In genomic region chr21:20822559-20823133, GRCh38 we compare ENCODE assay signal across 20 cellular contexts.
DNase-seq lines count a peak whose midpoint lies in the region; ATAC-seq lines count a peak whose summit lies in the region.
"Had no signal": no experiment of that assay in that cellular context is flagged by ENCODE, and none has a peak within 500 bp of the region (broad histone marks: within the 10 kb centered on the region; RNA-seq: fewer than 3 reads in every experiment).

No MANE protein-coding gene starts in this region.

- H3K4me3 ChIP-seq in HUES64 (ENCODE audit: low read length) = no peak overlapping the region
- no peak overlapping the region for H3K4me3 ChIP-seq in ectodermal cell (ENCODE audit: insufficient read depth, low read depth, low read length)
- H3K4me3 ChIP-seq in mesendoderm (ENCODE audit: low read length) = no peak overlapping the region
- H3K4me3 ChIP-seq: gastrocnemius medialis, lower lobe of right lung had no signal

- H3K27ac ChIP-seq in HUES64 (ENCODE audit: low read depth, low read length) (peak overlapping the region; percentile 51; the same call in 1 of the 2 replicates), ectodermal cell (ENCODE audit: insufficient read depth, low read depth, low read length, poor library complexity, severe bottlenecking) (peak overlapping the region; percentile 32), mesendoderm (ENCODE audit: low read depth, low read length) (no peak overlapping the region)
- H3K27ac ChIP-seq: gastrocnemius medialis, lower lobe of right lung had no signal

- H3K56ac ChIP-seq in mesendoderm (ENCODE audit: low read length) = no peak overlapping the region

- ATAC-seq in HG03469 (IDR thresholded peaks at IDR 0.05; ENCODE audit: unreplicated experiment) = no peak
- ATAC-seq in HG03196 (IDR thresholded peaks at IDR 0.05; ENCODE audit: unreplicated experiment) = no peak
- ATAC-seq: gastrocnemius medialis; lower lobe of right lung; stimulated activated memory B cell treated with anti-CD40 and anti-IgM and Interleukin-4, amounts not matched to agents 10 μg/mL and 1 μg/mL and 100 μg/mL, for 72 hours had no signal

- H3K4ac ChIP-seq in mesendoderm (ENCODE audit: low read depth, low read length) = no peak overlapping the region

- H3K9ac ChIP-seq in HUES64 (ENCODE audit: low read depth, low read length) = no peak overlapping the region
- H3K9ac ChIP-seq in mesendoderm (ENCODE audit: low read length) = no peak overlapping the region

- H3K4me1 ChIP-seq in HUES64 (ENCODE audit: insufficient read depth, low read length) (peaks cover 32% of the 10 kb centered on the region), ectodermal cell (ENCODE audit: control insufficient read depth, insufficient read depth, low read length) (peaks cover 22% of the 10 kb centered on the region), mesendoderm (ENCODE audit: control insufficient read depth, low read depth, low read length) (no peaks in the 10 kb centered on the region)
- H3K4me1 ChIP-seq: gastrocnemius medialis, lower lobe of right lung had no signal

- H3K23ac ChIP-seq in mesendoderm (ENCODE audit: low read length) = no peak overlapping the region

- H2BK5ac ChIP-seq in mesendoderm (ENCODE audit: low read length) = no peak overlapping the region

- no peaks in the 10 kb centered on the region for H3K9me3 ChIP-seq in HUES64 (ENCODE audit: insufficient read depth, low read depth, low read length)
- no peaks in the 10 kb centered on the region for H3K9me3 ChIP-seq in ectodermal cell (ENCODE audit: control insufficient read depth, low read length)
- H3K9me3 ChIP-seq: gastrocnemius medialis, lower lobe of right lung had no signal

- WGBS in HUES64 = 55% methylated on average over 5 of the region's 5 CpGs
- 25 to 34% methylated on average over 5 of the region's 5 CpGs for WGBS in ectodermal cell, 2 experiments
- whole genome bisulfite sequencing in mesendoderm (ENCODE audit: extremely low coverage, insufficient coverage, low lambda C conversion rate) = no CpG with 5 or more reads among the region's 5 CpGs

- H4K8ac ChIP-seq in mesendoderm (ENCODE audit: low read depth, low read length) = no peak overlapping the region

- peak; percentile 18 for DNase-seq in mesendoderm
- peak; percentile 61 for DNase-seq in superior temporal gyrus (ENCODE audit: extremely low spot score)
- DNase-seq in NCI-H446 treated with DMSO at 0.1 percent for 48 hours (lab: John Stamatoyannopoulos, UW) = no peak
- DNase-seq: activated B cell treated with CpG ODN at 0.5 μM for 24 hours; cerebellar nuclear complex; effector CD8-positive, alpha-beta T cell; EL; erythroblast; gastrocnemius medialis; kidney; lower lobe of right lung; NCI-H1092 treated with DMSO at 0.1 percent for 48 hours; NCI-H2029; NCI-H345; NCI-H82 had no signal

- H3K27me3 ChIP-seq in HUES64 (ENCODE audit: insufficient read depth, low read length) (no peaks in the 10 kb centered on the region), ectodermal cell (ENCODE audit: control insufficient read depth, insufficient read depth, low read length, poor library complexity, severe bottlenecking) (no peaks in the 10 kb centered on the region), mesendoderm (ENCODE audit: insufficient read depth, low read length, poor library complexity) (no peaks in the 10 kb centered on the region)
- H3K27me3 ChIP-seq: gastrocnemius medialis had no signal

- no peaks in the 10 kb centered on the region for H3K79me2 ChIP-seq in mesendoderm (ENCODE audit: control insufficient read depth, insufficient read depth, low read length)

- H2BK15ac ChIP-seq in mesendoderm (replicated peaks; ENCODE audit: low read depth) = no peak overlapping the region

- H2BK120ac ChIP-seq in mesendoderm (ENCODE audit: low read depth, low read length) = no peak overlapping the region

- no peak overlapping the region for H3K18ac ChIP-seq in mesendoderm (ENCODE audit: low read length)

- no peaks in the 10 kb centered on the region for H3K36me3 ChIP-seq in HUES64 (ENCODE audit: insufficient read depth, low read length)
- no peaks in the 10 kb centered on the region for H3K36me3 ChIP-seq in ectodermal cell (ENCODE audit: control insufficient read depth, insufficient read depth, low read length)
- H3K36me3 ChIP-seq in mesendoderm (ENCODE audit: control insufficient read depth, insufficient read depth, low read length) = no peaks in the 10 kb centered on the region
- H3K36me3 ChIP-seq: gastrocnemius medialis, lower lobe of right lung had no signal

- H4K5ac ChIP-seq in mesendoderm (ENCODE audit: low read length) = no peak overlapping the region

- no peaks in the 10 kb centered on the region for H3K79me1 ChIP-seq in mesendoderm (ENCODE audit: low read length)

- no peak overlapping the region for H2AK5ac ChIP-seq in mesendoderm (ENCODE audit: low read length)

- H3K4me2 ChIP-seq in mesendoderm (ENCODE audit: low read length) = no peak overlapping the region
